1 cellular context compared by ENCODE assay signal in genomic region chr11:14359573-14360031, GRCh38.
A peak's percentile ranks its signal among the peaks of the same experiment; 100 is the strongest.
TF ChIP-seq lines count a peak whose summit lies in the region.

No MANE protein-coding gene starts in this region.

TF ChIP-seq in HEK293, 187 proteins besides CTCF, POLR2A, EP300 and RAD21 (continued from another document and continues in another):
- TF ChIP-seq GLIS1 (tag by site-specific recombination; IDR thresholded peaks at IDR 0.05) (peak; percentile 94), ZNF626 (tag by site-specific recombination; IDR thresholded peaks at IDR 0.05) (no peak), RBAK (tag by site-specific recombination; IDR thresholded peaks at IDR 0.05) (0 out of 2 replicates have a peak, but pooled peaks have one; percentile 24), KLF7 (tag by site-specific recombination; IDR thresholded peaks at IDR 0.05; ENCODE audit: borderline replicate concordance) (no peak), ZNF555 (tag by site-specific recombination; conservative IDR thresholded peaks at IDR 0.05) (no peak), ZNF692 (tag by site-specific recombination; IDR thresholded peaks at IDR 0.05) (no peak), ZNF211 (tag by site-specific recombination; IDR thresholded peaks at IDR 0.05; ENCODE audit: low read depth) (no peak), ZNF629 (tag by site-specific recombination; IDR thresholded peaks at IDR 0.05) (peak; percentile 67), ZNF24 (tag by site-specific recombination; IDR thresholded peaks at IDR 0.05) (no peak), ZNF561 (tag by site-specific recombination; IDR thresholded peaks at IDR 0.05; ENCODE audit: borderline replicate concordance) (no peak), ZNF600 (tag by site-specific recombination; IDR thresholded peaks at IDR 0.05) (peak; percentile 81; the same call in 1 of the 2 replicates), MZF1 (tag by site-specific recombination; IDR thresholded peaks at IDR 0.05; ENCODE audit: borderline replicate concordance) (no peak), OVOL3 (tag by site-specific recombination; IDR thresholded peaks at IDR 0.05) (no peak), ZNF426 (tag by site-specific recombination; IDR thresholded peaks at IDR 0.05) (no peak), BCL11B (tag by site-specific recombination; IDR thresholded peaks at IDR 0.05; ENCODE audit: low read depth) (no peak), ZNF518A (tag by site-specific recombination; conservative IDR thresholded peaks at IDR 0.05; ENCODE audit: low read depth) (no peak), ZNF510 (tag by site-specific recombination; IDR thresholded peaks at IDR 0.05; ENCODE audit: insufficient replicate concordance) (no peak), SCRT2 (tag by site-specific recombination; IDR thresholded peaks at IDR 0.05) (no peak), YY2 (tag by site-specific recombination; IDR thresholded peaks at IDR 0.05) (no peak), KLF17 (tag by site-specific recombination; IDR thresholded peaks at IDR 0.05) (0 out of 2 replicates have a peak, but pooled peaks have one; percentile 14), ZNF335 (tag by site-specific recombination; conservative IDR thresholded peaks at IDR 0.05) (no peak; the same call in 1 of the 2 replicates), ZNF792 (tag by site-specific recombination; IDR thresholded peaks at IDR 0.05) (no peak), ZNF366 (tag by site-specific recombination; conservative IDR thresholded peaks at IDR 0.05) (no peak), ZNF449 (tag by site-specific recombination; IDR thresholded peaks at IDR 0.05) (no peak), ZNF148 (tag by site-specific recombination; IDR thresholded peaks at IDR 0.05; ENCODE audit: borderline replicate concordance) (no peak), ZNF548 (tag by site-specific recombination; IDR thresholded peaks at IDR 0.05) (no peak), ZNF175 (tag by site-specific recombination; IDR thresholded peaks at IDR 0.05) (no peak), KLF16 (tag by site-specific recombination; IDR thresholded peaks at IDR 0.05) (no peak), ZNF571 (tag by site-specific recombination; IDR thresholded peaks at IDR 0.05) (no peak), ZFP3 (tag by site-specific recombination; IDR thresholded peaks at IDR 0.05; ENCODE audit: low read depth) (no peak), KLF10 (tag by site-specific recombination; IDR thresholded peaks at IDR 0.05) (no peak), ZNF18 (tag by site-specific recombination; IDR thresholded peaks at IDR 0.05) (peak; percentile 65), HOXA7 (CRISPR knock-in tag; IDR thresholded peaks at IDR 0.05; ENCODE audit: borderline replicate concordance) (no peak), INSM2 (tag by site-specific recombination; IDR thresholded peaks at IDR 0.05) (peak; percentile 83), ZNF214 (tag by site-specific recombination; IDR thresholded peaks at IDR 0.05; ENCODE audit: borderline replicate concordance) (no peak), ZNF184 (tag by site-specific recombination; IDR thresholded peaks at IDR 0.05) (0 out of 2 replicates have a peak, but pooled peaks have one; percentile 31), ZSCAN30 (tag by site-specific recombination; IDR thresholded peaks at IDR 0.05) (no peak), ZBTB10 (tag by site-specific recombination; IDR thresholded peaks at IDR 0.05) (no peak), ZNF677 (tag by site-specific recombination; IDR thresholded peaks at IDR 0.05) (no peak), ZBTB8A (tag by site-specific recombination; IDR thresholded peaks at IDR 0.05) (no peak), ZFP41 (tag by site-specific recombination; IDR thresholded peaks at IDR 0.05; ENCODE audit: borderline replicate concordance) (no peak), ZNF169 (tag by site-specific recombination; IDR thresholded peaks at IDR 0.05) (no peak), ZNF521 (tag by site-specific recombination; IDR thresholded peaks at IDR 0.05) (no peak), PRDM6 (tag by site-specific recombination; IDR thresholded peaks at IDR 0.05) (no peak), ZNF654 (tag by site-specific recombination; IDR thresholded peaks at IDR 0.05; ENCODE audit: low read depth) (no peak)
